8 cellular contexts compared by ENCODE assay signal in the genomic region with DNA sequence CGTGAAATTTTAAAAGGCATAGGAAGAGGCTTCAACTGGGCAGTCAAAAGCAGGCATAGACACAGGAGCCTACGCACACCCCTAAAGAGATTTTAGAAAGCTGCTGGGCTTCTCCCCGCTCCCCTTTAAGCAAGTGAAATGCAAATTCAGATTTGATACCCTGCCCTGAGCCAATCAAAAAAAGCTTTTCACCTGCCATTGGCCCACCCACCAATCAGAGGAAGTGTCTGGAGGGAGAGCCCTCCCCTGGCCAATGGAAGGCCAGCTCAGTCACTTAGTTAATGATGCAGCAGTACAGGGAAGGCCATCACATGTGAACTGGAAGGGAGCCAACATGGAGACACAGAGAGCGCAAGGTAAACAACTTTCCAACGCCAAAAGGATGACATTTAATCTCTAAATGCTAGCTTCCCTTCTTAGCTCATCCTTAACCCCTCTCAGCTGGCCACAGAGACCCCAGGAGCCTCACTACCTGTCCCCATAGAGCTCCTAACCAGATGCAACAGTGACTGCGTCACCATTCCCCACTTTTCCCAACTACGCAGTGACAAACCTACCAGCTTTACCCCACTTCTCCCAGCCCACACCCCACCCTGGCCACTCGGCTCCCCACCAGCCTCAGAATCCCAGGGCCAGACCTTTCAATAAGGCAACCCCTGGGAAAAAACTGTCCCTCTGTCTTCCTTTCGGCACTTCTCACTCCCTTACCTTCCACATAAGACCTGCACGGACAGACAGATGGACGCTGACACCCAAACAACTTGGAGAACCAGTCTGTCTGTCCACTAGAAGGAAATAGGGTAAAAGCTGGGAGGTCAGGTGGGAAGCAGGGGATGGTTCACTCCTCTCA.
A peak's percentile ranks its signal among the peaks of the same experiment; 100 is the strongest.
DNase-seq lines count a peak whose midpoint lies in the region; ATAC-seq and TF ChIP-seq lines count a peak whose summit lies in the region.

No MANE protein-coding gene starts in this region.

- peak overlapping the region; percentile 83 for H3K4me3 ChIP-seq in psoas muscle

- intact Hi-C loops in head of caudate nucleus (cut with DNase I) (no loop called here), psoas muscle (cut with DNase I) (no loop called here)

- peak overlapping the region; percentile 100 for H3K27ac ChIP-seq in psoas muscle

- H3K4me1 ChIP-seq in psoas muscle: peaks cover 67% of the 10 kb centered on the region

- POLR2A ChIA-PET in HEK293T (lab: Yijun Ruan, JAX): interaction anchor here (0.6 kb wide), 1 partner anchor 11 kb away, joined by 3 read pairs; no protein-coding TSS in a partner anchor

- no peak for TF ChIP-seq CTCF in psoas muscle (IDR thresholded peaks at IDR 0.05)

- DNase-seq in NCI-H1417 (lab: John Stamatoyannopoulos, UW) (peak in 2 of 3 experiments; percentile 18 to 35), NCI-H1417 treated with DMSO at 0.1 percent for 48 hours (lab: John Stamatoyannopoulos, UW) (no peak), HEK293T (ENCODE audit: extremely low spot score) (peak; percentile 21), NCI-H82 (lab: John Stamatoyannopoulos, UW) (peak; percentile 82), head of caudate nucleus (peak; percentile 79 to 98 (median 94)), psoas muscle (peak; percentile 84 to 92), SKM-1 treated with dmso at 0.1 percent for 144 hours (lab: John Stamatoyannopoulos, UW; ENCODE audit: unreplicated experiment) (no peak)
- DNase-seq in activated gamma-delta T cell treated with anti-CD3 and anti-CD28 coated beads, Interleukin-2, amount 50 U/mL, for 16 hours (ENCODE audit: low read depth): peak; percentile 31

- H3K27me3 ChIP-seq in psoas muscle (ENCODE audit: insufficient read depth in 3 of 3, low read length in 2 of 3): no peaks in the 10 kb centered on the region

- CTCF ChIA-PET in HEK293T (lab: Yijun Ruan, JAX): interaction anchor here (0.7 kb wide), 1 partner anchor 45 kb away, joined by 4 read pairs; no protein-coding TSS in a partner anchor

- 25 to 49% (median 26%) methylated on average over 11 of the region's 11 CpGs for WGBS in psoas muscle, 3 donors

- no peaks in the 10 kb centered on the region for H3K9me3 ChIP-seq in psoas muscle

- H3K36me3 ChIP-seq in psoas muscle (ENCODE audit: insufficient read depth in 1 of 2, low read depth in 1 of 2): peaks cover 0 to 26% of the 10 kb centered on the region in 2 donors

- ATAC-seq in psoas muscle: peak; percentile 67 to 78 (median 75)

TF ChIP-seq in HEK293T, 16 proteins besides CTCF, POLR2A, EP300 and RAD21:
- TF ChIP-seq ZNF384 (IDR thresholded peaks at IDR 0.05): no peak
- no peak for TF ChIP-seq BHLHE40 (IDR thresholded peaks at IDR 0.05; ENCODE audit: borderline replicate concordance)
- no peak for TF ChIP-seq FOXM1 (IDR thresholded peaks at IDR 0.05; ENCODE audit: borderline replicate concordance)
- TF ChIP-seq TARDBP (IDR thresholded peaks at IDR 0.05): no peak
- TF ChIP-seq, protein P1, sequence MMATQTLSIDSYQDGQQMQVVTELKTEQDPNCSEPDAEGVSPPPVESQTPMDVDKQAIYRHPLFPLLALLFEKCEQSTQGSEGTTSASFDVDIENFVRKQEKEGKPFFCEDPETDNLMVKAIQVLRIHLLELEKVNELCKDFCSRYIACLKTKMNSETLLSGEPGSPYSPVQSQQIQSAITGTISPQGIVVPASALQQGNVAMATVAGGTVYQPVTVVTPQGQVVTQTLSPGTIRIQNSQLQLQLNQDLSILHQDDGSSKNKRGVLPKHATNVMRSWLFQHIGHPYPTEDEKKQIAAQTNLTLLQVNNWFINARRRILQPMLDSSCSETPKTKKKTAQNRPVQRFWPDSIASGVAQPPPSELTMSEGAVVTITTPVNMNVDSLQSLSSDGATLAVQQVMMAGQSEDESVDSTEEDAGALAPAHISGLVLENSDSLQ (IDR thresholded peaks at IDR 0.05): peak; percentile 56; the same call in 1 of the 2 replicates
- no peak for TF ChIP-seq NFRKB (IDR thresholded peaks at IDR 0.05)
- no peak for TF ChIP-seq SP1 (IDR thresholded peaks at IDR 0.05)
- no peak for TF ChIP-seq HDGF (IDR thresholded peaks at IDR 0.05; ENCODE audit: borderline replicate concordance)

Comparison
In these comparisons a context has a peak if more than half of its experiments do, and no peak if none do; other contexts are left out.
1. DNase-seq: peak in NCI-H1417 (2 of 3), HEK293T (single experiment), NCI-H82 (single experiment), activated gamma-delta T cell treated with anti-CD3 and anti-CD28 coated beads, Interleukin-2, amount 50 U/mL, for 16 hours (single experiment), head of caudate nucleus (42 of 42) and psoas muscle (2 of 2); none in NCI-H1417 treated with DMSO at 0.1 percent for 48 hours (single experiment) and SKM-1 treated with dmso at 0.1 percent for 144 hours (single experiment).